Comparison of ENCODE assay signal across 36 cellular contexts in the genomic region with DNA sequence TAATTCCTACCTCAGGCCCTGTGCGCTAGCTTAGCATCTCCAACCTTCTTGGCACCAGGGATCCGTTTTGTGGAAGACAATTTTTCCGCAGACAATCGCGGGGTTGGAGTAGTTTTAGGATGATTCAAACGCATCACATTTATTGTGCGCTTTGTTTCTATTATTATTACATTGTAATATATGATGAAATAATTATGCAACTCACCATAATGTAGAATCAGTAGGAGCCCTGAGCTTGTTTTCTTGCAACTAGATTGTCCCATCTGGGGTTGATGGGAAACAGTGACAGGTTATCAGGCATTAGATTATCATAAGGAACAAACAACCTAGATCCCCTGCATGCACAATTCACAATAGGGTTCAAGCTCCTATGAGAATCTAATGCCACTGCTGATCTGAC.
"Had no signal": no experiment of that assay in that cellular context is flagged by ENCODE, and none has a peak within 500 bp of the region (broad histone marks: within the 10 kb centered on the region; RNA-seq: fewer than 3 reads in every experiment).

No MANE protein-coding gene starts in this region.

- H3K9me3 Mint-ChIP-seq: activated B cell treated with CpG ODN at 0.5 μM for 24 hours; activated T-cell treated with anti-CD3 and anti-CD28 coated beads, Interleukin-2, amount 50 U/mL, for 24 hours; central memory CD8-positive, alpha-beta T cell had no signal

- H3K27me3 Mint-ChIP-seq: activated B cell treated with CpG ODN at 0.5 μM for 24 hours; activated CD4-positive, alpha-beta T cell treated with anti-CD3 and anti-CD28 coated beads, Interleukin-2, amount 10 ng/mL, durations not matched to agents 24 days and 14 days; activated naive CD4-positive, alpha-beta T cell treated with anti-CD3 and anti-CD28 coated beads, Interleukin-2, amount 10 ng/mL, durations not matched to agents 7 days and 5 days; activated naive CD4-positive, alpha-beta T cell treated with anti-CD3 and anti-CD28 coated beads, Interleukin-2, amount 50 U/mL, for 24 hours; activated naive CD8-positive, alpha-beta T cell; activated naive CD8-positive, alpha-beta T cell treated with anti-CD3 and anti-CD28 coated beads, Interleukin-2, amount 50 U/mL, for 24 hours; activated T-cell treated with anti-CD3 and anti-CD28 coated beads, Interleukin-2, amount 50 U/mL, for 24 hours; brain had no signal

- H3K36me3 Mint-ChIP-seq: activated naive CD4-positive, alpha-beta T cell treated with anti-CD3 and anti-CD28 coated beads, Interleukin-2, amount 50 U/mL, for 24 hours; activated naive CD8-positive, alpha-beta T cell had no signal

- H3K4me1 Mint-ChIP-seq: activated B cell treated with CpG ODN at 0.5 μM for 24 hours; activated CD4-positive, alpha-beta memory T cell treated with anti-CD3 and anti-CD28 coated beads, Interleukin-2, amount 10 ng/mL, durations not matched to agents 7 days and 5 days; activated CD4-positive, alpha-beta T cell treated with anti-CD3 and anti-CD28 coated beads, Interleukin-2, amount 10 ng/mL, durations not matched to agents 24 days and 14 days; activated naive CD4-positive, alpha-beta T cell treated with anti-CD3 and anti-CD28 coated beads, Interleukin-2, amount 10 ng/mL, durations not matched to agents 7 days and 5 days; activated naive CD4-positive, alpha-beta T cell treated with anti-CD3 and anti-CD28 coated beads, Interleukin-2, amount 50 U/mL, for 24 hours; activated naive CD8-positive, alpha-beta T cell treated with anti-CD3 and anti-CD28 coated beads, Interleukin-2, amount 10 ng/mL, durations not matched to agents 7 days and 5 days; activated naive CD8-positive, alpha-beta T cell treated with anti-CD3 and anti-CD28 coated beads, Interleukin-2, amount 50 U/mL, for 24 hours; central memory CD8-positive, alpha-beta T cell had no signal

- H3K27me3 ChIP-seq: ascending aorta had no signal

- H3K4me3 Mint-ChIP-seq: activated B cell treated with CpG ODN at 0.5 μM for 24 hours; activated CD4-positive, alpha-beta memory T cell treated with anti-CD3 and anti-CD28 coated beads, Interleukin-2, amount 10 ng/mL, durations not matched to agents 7 days and 5 days; activated CD4-positive, alpha-beta T cell treated with anti-CD3 and anti-CD28 coated beads, Interleukin-2, amount 10 ng/mL, durations not matched to agents 24 days and 14 days; activated CD8-positive, alpha-beta memory T cell treated with anti-CD3 and anti-CD28 coated beads, Interleukin-2, amount 10 ng/mL, durations not matched to agents 7 days and 5 days; activated CD8-positive, alpha-beta T cell treated with anti-CD3 and anti-CD28 coated beads, Interleukin-2, amount 10 ng/mL, durations not matched to agents 7 days and 5 days; activated naive CD4-positive, alpha-beta T cell treated with anti-CD3 and anti-CD28 coated beads, Interleukin-2, amount 10 ng/mL, durations not matched to agents 7 days and 5 days; activated naive CD4-positive, alpha-beta T cell treated with anti-CD3 and anti-CD28 coated beads, Interleukin-2, amount 50 U/mL, for 24 hours; activated naive CD8-positive, alpha-beta T cell; activated naive CD8-positive, alpha-beta T cell treated with anti-CD3 and anti-CD28 coated beads, Interleukin-2, amount 10 ng/mL, durations not matched to agents 7 days and 5 days; activated naive CD8-positive, alpha-beta T cell treated with anti-CD3 and anti-CD28 coated beads, Interleukin-2, amount 50 U/mL, for 24 hours; activated T-cell treated with anti-CD3 and anti-CD28 coated beads, Interleukin-2, amount 50 U/mL, for 24 hours; brain; central memory CD8-positive, alpha-beta T cell; T-helper 1 cell treated with Interleukin-12 subunit alpha and Interleukin-12 subunit beta and Interleukin-4 antibody, amounts not matched to agents 30 μg/mL and 1 μg/mL, for 36 hours; T-helper 2 cell treated with Interferon-gamma antibody and Interleukin-4, amounts not matched to agents 5 μg/mL and 100 μg/mL, for 36 hours had no signal

- H3K27ac ChIP-seq: ascending aorta, cardiac muscle cell, VCaP had no signal

- H3K27ac Mint-ChIP-seq: activated B cell treated with CpG ODN at 0.5 μM for 24 hours; activated CD4-positive, alpha-beta memory T cell treated with anti-CD3 and anti-CD28 coated beads, Interleukin-2, amount 10 ng/mL, durations not matched to agents 7 days and 5 days; activated CD4-positive, alpha-beta T cell treated with anti-CD3 and anti-CD28 coated beads, Interleukin-2, amount 10 ng/mL, durations not matched to agents 24 days and 14 days; activated CD8-positive, alpha-beta memory T cell treated with anti-CD3 and anti-CD28 coated beads, Interleukin-2, amount 10 ng/mL, durations not matched to agents 7 days and 5 days; activated CD8-positive, alpha-beta T cell treated with anti-CD3 and anti-CD28 coated beads, Interleukin-2, amount 10 ng/mL, durations not matched to agents 7 days and 5 days; activated naive CD4-positive, alpha-beta T cell treated with anti-CD3 and anti-CD28 coated beads, Interleukin-2, amount 10 ng/mL, durations not matched to agents 7 days and 5 days; activated naive CD4-positive, alpha-beta T cell treated with anti-CD3 and anti-CD28 coated beads, Interleukin-2, amount 50 U/mL, for 24 hours; activated naive CD8-positive, alpha-beta T cell; activated naive CD8-positive, alpha-beta T cell treated with anti-CD3 and anti-CD28 coated beads, Interleukin-2, amount 10 ng/mL, durations not matched to agents 7 days and 5 days; activated naive CD8-positive, alpha-beta T cell treated with anti-CD3 and anti-CD28 coated beads, Interleukin-2, amount 50 U/mL, for 24 hours; activated T-cell treated with anti-CD3 and anti-CD28 coated beads, Interleukin-2, amount 50 U/mL, for 24 hours; activated T-helper 2 cell treated with anti-CD3 and anti-CD28 coated beads, Interferon-gamma antibody, Interleukin-2, Interleukin-4, amounts not matched to agents 10 μg/mL and 5 μg/mL and 100 μg/mL, durations not matched to agents 14 hours and 24 hours and 36 hours; T-helper 1 cell treated with Interleukin-12 subunit alpha and Interleukin-12 subunit beta and Interleukin-4 antibody, amounts not matched to agents 30 μg/mL and 1 μg/mL, for 36 hours; T-helper 2 cell treated with Interferon-gamma antibody and Interleukin-4, amounts not matched to agents 5 μg/mL and 100 μg/mL, for 36 hours had no signal

- DNase-seq: activated B cell treated with CpG ODN at 0.5 μM for 24 hours; activated CD4-positive, alpha-beta memory T cell treated with anti-CD3 and anti-CD28 coated beads, Interleukin-2, amount 10 ng/mL, durations not matched to agents 7 days and 5 days; activated CD4-positive, alpha-beta T cell treated with anti-CD3 and anti-CD28 coated beads for 4 hours; activated CD4-positive, alpha-beta T cell treated with anti-CD3 and anti-CD28 coated beads, Interleukin-2, amount 10 ng/mL, durations not matched to agents 24 days and 14 days; activated CD4-positive, alpha-beta T cell treated with anti-CD3 and anti-CD28 coated beads, Interleukin-2, amount 50 U/mL, for 48 hours; activated CD4-positive, CD25-positive, alpha-beta regulatory T cell treated with anti-CD3 and anti-CD28 coated beads, Interleukin-2, amount 50 U/mL, for 72 hours; activated CD8-positive, alpha-beta memory T cell treated with anti-CD3 and anti-CD28 coated beads for 24 hours; activated CD8-positive, alpha-beta memory T cell treated with anti-CD3 and anti-CD28 coated beads, Interleukin-2, amount 10 ng/mL, durations not matched to agents 7 days and 5 days; activated CD8-positive, alpha-beta memory T cell treated with anti-CD3 and anti-CD28 coated beads, Interleukin-2, amount 50 U/mL, for 48 hours; activated CD8-positive, alpha-beta T cell treated with anti-CD3 and anti-CD28 coated beads, Interleukin-2, amount 10 ng/mL, durations not matched to agents 7 days and 5 days; activated effector memory CD4-positive, alpha-beta T cell treated with Interleukin-2 at 50 U/mL for 16 hours; activated gamma-delta T cell; activated naive CD4-positive, alpha-beta T cell treated with anti-CD3 and anti-CD28 coated beads, Interleukin-2, amount 10 ng/mL, durations not matched to agents 7 days and 5 days; activated naive CD4-positive, alpha-beta T cell treated with Interleukin-2 at 50 U/mL for 16 hours; activated naive CD8-positive, alpha-beta T cell treated with anti-CD3 and anti-CD28 coated beads, Interleukin-2, amount 10 ng/mL, durations not matched to agents 7 days and 5 days; activated naive CD8-positive, alpha-beta T cell treated with anti-CD3 and anti-CD28 coated beads, Interleukin-2, amount 50 U/mL, for 24 hours; activated T-cell treated with anti-CD3 and anti-CD28 coated beads, Interleukin-2, amount 50 U/mL, for 24 hours; activated T-cell treated with anti-CD3 and anti-CD28 coated beads, Interleukin-2, amount 50 U/mL, for 48 hours; amygdala; anterior cingulate cortex; caudate nucleus; cerebellar nuclear complex; T-helper 1 cell; T-helper 2 cell; T-helper 9 cell had no signal

- ATAC-seq: activated CD8-positive, alpha-beta memory T cell treated with anti-CD3 and anti-CD28 coated beads, Interleukin-2, amount 10 ng/mL, durations not matched to agents 7 days and 5 days; activated CD8-positive, alpha-beta T cell treated with anti-CD3 and anti-CD28 coated beads, Interleukin-2, amount 10 ng/mL, durations not matched to agents 7 days and 5 days; activated naive CD8-positive, alpha-beta T cell treated with anti-CD3 and anti-CD28 coated beads, Interleukin-2, amount 50 U/mL, for 24 hours had no signal

- FAIRE-seq: TTC549 had no signal

- H3K4me1 ChIP-seq: ascending aorta had no signal

- H3K9me3 ChIP-seq: ascending aorta had no signal
